24 cellular contexts compared by ENCODE assay signal in genomic region chr16:68389006-68389405, GRCh38. TPM values are rescaled to one million over a fixed set of nuclear protein-coding genes. Genes with fewer than 3 reads are reported as not detected.
A peak's percentile ranks its signal among the peaks of the same experiment; 100 is the strongest.
DNase-seq lines count a peak whose midpoint lies in the region; ATAC-seq and TF ChIP-seq lines count a peak whose summit lies in the region.
"Had no signal": no experiment of that assay in that cellular context is flagged by ENCODE, and none has a peak within 500 bp of the region (broad histone marks: within the 10 kb centered on the region; RNA-seq: fewer than 3 reads in every experiment).

No MANE protein-coding gene starts in this region.

- no peak overlapping the region for H4K8ac ChIP-seq in neuronal stem cell (ENCODE audit: low read depth, low read length)

- H3K4me3 ChIP-seq in H7 (ENCODE audit: insufficient read depth, low read depth, low read length) (no peak overlapping the region), WERI-Rb-1 (ENCODE audit: low read depth, low read length) (no peak overlapping the region), endodermal cell (ENCODE audit: low read length) (no peak overlapping the region), neuronal stem cell (ENCODE audit: low read length in 2 of 2) (no peak overlapping the region), suprapubic skin (no peak overlapping the region)
- H3K4me3 ChIP-seq: A549 had no signal

- ATAC-seq in stimulated activated effector memory CD8-positive, alpha-beta T cell treated with anti-CD3 and anti-CD28 coated beads, Interleukin-12 subunit alpha, Interleukin-12 subunit beta, amount 100 ng/mL, for 72 hours = no peak
- no peak for ATAC-seq in GM18502 (IDR thresholded peaks at IDR 0.05; ENCODE audit: poor library complexity, unreplicated experiment)
- ATAC-seq: SK-N-SH treated with all-trans-retinoic acid at 6 μM for 48 hours had no signal

- H3K27me3 Mint-ChIP-seq in endodermal cell (ENCODE audit: insufficient read depth) = no peaks in the 10 kb centered on the region
- H3K27me3 Mint-ChIP-seq: CD4-positive, alpha-beta memory T cell had no signal

- H3K4me3 Mint-ChIP-seq in endodermal cell = no peak overlapping the region
- H3K4me3 Mint-ChIP-seq in stimulated activated effector memory CD8-positive, alpha-beta T cell treated with anti-CD3 and anti-CD28 coated beads, Interleukin-12 subunit alpha, Interleukin-12 subunit beta, amount 100 ng/mL, for 72 hours = no peak overlapping the region
- H3K4me3 Mint-ChIP-seq: CD4-positive, alpha-beta memory T cell had no signal

- TF ChIP-seq EP300 in suprapubic skin (IDR thresholded peaks at IDR 0.05) = no peak

- no peak overlapping the region for H3K23ac ChIP-seq in neuronal stem cell (ENCODE audit: low read depth, low read length, poor library complexity)

- H3K4me1 ChIP-seq in endodermal cell (ENCODE audit: control insufficient read depth, insufficient read depth, low read length) (peaks cover 9% of the 10 kb centered on the region), neuronal stem cell (ENCODE audit: control insufficient read depth in 2 of 2, insufficient read depth in 1 of 2, low read depth in 1 of 2, low read length in 2 of 2) (peaks cover 6 to 19% of the 10 kb centered on the region in 2 donors), suprapubic skin (no peaks in the 10 kb centered on the region)
- H3K4me1 ChIP-seq: A549 had no signal

- no peak overlapping the region for H3K4ac ChIP-seq in neuronal stem cell (ENCODE audit: low read length)

- H2AK5ac ChIP-seq in neuronal stem cell (ENCODE audit: low read depth, low read length) = no peak overlapping the region

- H4K91ac ChIP-seq in neuronal stem cell (ENCODE audit: low read depth, low read length, poor library complexity) = no peak overlapping the region

- H2BK15ac ChIP-seq in neuronal stem cell (ENCODE audit: low read length) = no peak overlapping the region

- no peak for TF ChIP-seq POLR2A in suprapubic skin (IDR thresholded peaks at IDR 0.05)

- H3K14ac ChIP-seq in neuronal stem cell (ENCODE audit: low read length) = peak overlapping the region; percentile 58

- H2AFZ ChIP-seq in neuronal stem cell (ENCODE audit: low read length) = no peak overlapping the region

- H3K4me1 Mint-ChIP-seq in endodermal cell = peaks cover 42% of the 10 kb centered on the region
- peaks cover 4% of the 10 kb centered on the region for H3K4me1 Mint-ChIP-seq in stimulated activated effector memory CD8-positive, alpha-beta T cell treated with anti-CD3 and anti-CD28 coated beads, Interleukin-12 subunit alpha, Interleukin-12 subunit beta, amount 100 ng/mL, for 72 hours

- WGBS in endodermal cell (ENCODE audit: insufficient coverage in 1 of 2, insufficient read length in 1 of 2), 2 experiments = 87 to 100% methylated on average over 1 to 8 of the region's 8 CpGs
- no CpG with 5 or more reads among the region's 8 CpGs for WGBS in neuronal stem cell (ENCODE audit: extremely low coverage in 2 of 2, insufficient read length in 2 of 2, insufficient replicate concordance in 1 of 2), 2 donors
- 55% methylated on average over 8 of the region's 8 CpGs for WGBS in suprapubic skin

- no peak overlapping the region for H3K27ac Mint-ChIP-seq in endodermal cell
- H3K27ac Mint-ChIP-seq in stimulated activated effector memory CD8-positive, alpha-beta T cell treated with anti-CD3 and anti-CD28 coated beads, Interleukin-12 subunit alpha, Interleukin-12 subunit beta, amount 100 ng/mL, for 72 hours = no peak overlapping the region

- TF ChIP-seq CTCF in WERI-Rb-1 (IDR thresholded peaks at IDR 0.05; ENCODE audit: low read depth, low read length) = peak; percentile 49
- TF ChIP-seq CTCF in endodermal cell (conservative IDR thresholded peaks at IDR 0.05) = peak; percentile 61
- TF ChIP-seq CTCF in suprapubic skin (IDR thresholded peaks at IDR 0.05) = no peak

- no peak overlapping the region for H3K4me2 ChIP-seq in neuronal stem cell (ENCODE audit: insufficient read depth, low read length, poor library complexity, severe bottlenecking)
- H3K4me2 ChIP-seq: A549, KMS-11 had no signal

- H3K18ac ChIP-seq in neuronal stem cell (ENCODE audit: low read length) = peak overlapping the region; percentile 42

- H3K9me3 ChIP-seq in WERI-Rb-1 (ENCODE audit: severe bottlenecking) (no peaks in the 10 kb centered on the region), endodermal cell (ENCODE audit: control insufficient read depth, low read length) (no peaks in the 10 kb centered on the region), neuronal stem cell (replicated peaks in 1 of 2; ENCODE audit: control insufficient read depth in 2 of 2, insufficient read depth in 1 of 2, low read depth in 1 of 2, low read length in 2 of 2) (no peaks in the 10 kb centered on the region), suprapubic skin (no peaks in the 10 kb centered on the region)
- H3K9me3 ChIP-seq: A549 had no signal

- H3K36me3 Mint-ChIP-seq in endodermal cell (ENCODE audit: low read depth) = no peaks in the 10 kb centered on the region
- no peaks in the 10 kb centered on the region for H3K36me3 Mint-ChIP-seq in stimulated activated effector memory CD8-positive, alpha-beta T cell treated with anti-CD3 and anti-CD28 coated beads, Interleukin-12 subunit alpha, Interleukin-12 subunit beta, amount 100 ng/mL, for 72 hours
- H3K36me3 Mint-ChIP-seq: CD4-positive, alpha-beta memory T cell had no signal

- H3K27ac ChIP-seq in WERI-Rb-1 = no peak overlapping the region
- no peak overlapping the region for H3K27ac ChIP-seq in endodermal cell (ENCODE audit: low read depth, low read length)
- no peak overlapping the region for H3K27ac ChIP-seq in neuronal stem cell (replicated peaks; ENCODE audit: low read length)
- no peak overlapping the region for H3K27ac ChIP-seq in suprapubic skin
- H3K27ac ChIP-seq: A549, KMS-11 had no signal

- H3K36me3 ChIP-seq in H7 (replicated peaks; ENCODE audit: control insufficient read depth, insufficient read depth, low read length) (no peaks in the 10 kb centered on the region), WERI-Rb-1 (no peaks in the 10 kb centered on the region), endodermal cell (ENCODE audit: control insufficient read depth, insufficient read depth, low read length) (no peaks in the 10 kb centered on the region), neuronal stem cell (replicated peaks in 1 of 2; ENCODE audit: control insufficient read depth in 2 of 2, insufficient read depth in 2 of 2, low read length in 2 of 2) (no peaks in the 10 kb centered on the region), suprapubic skin (no peaks in the 10 kb centered on the region)

- H3K79me1 ChIP-seq in neuronal stem cell (ENCODE audit: low read depth, low read length) = no peaks in the 10 kb centered on the region

- H2BK120ac ChIP-seq in neuronal stem cell (ENCODE audit: low read depth, low read length) = no peak overlapping the region

- no peaks in the 10 kb centered on the region for H3K9me3 Mint-ChIP-seq in endodermal cell
- H3K9me3 Mint-ChIP-seq in stimulated activated effector memory CD8-positive, alpha-beta T cell treated with anti-CD3 and anti-CD28 coated beads, Interleukin-12 subunit alpha, Interleukin-12 subunit beta, amount 100 ng/mL, for 72 hours = no peaks in the 10 kb centered on the region
- H3K9me3 Mint-ChIP-seq: CD4-positive, alpha-beta memory T cell had no signal

- H3K9ac ChIP-seq in endodermal cell (ENCODE audit: extremely low read depth, low read length, poor library complexity, severe bottlenecking) = no peak overlapping the region
- peak overlapping the region; percentile 3 for H3K9ac ChIP-seq in neuronal stem cell (ENCODE audit: low read depth, low read length, poor library complexity)
- H3K9ac ChIP-seq: KMS-11 had no signal

- H3K27me3 ChIP-seq in H7 (ENCODE audit: control insufficient read depth, insufficient read depth, low read length) (no peaks in the 10 kb centered on the region), WERI-Rb-1 (ENCODE audit: insufficient read depth, low read depth, severe bottlenecking) (no peaks in the 10 kb centered on the region), endodermal cell (ENCODE audit: control insufficient read depth, insufficient read depth, low read length, poor library complexity, severe bottlenecking) (no peaks in the 10 kb centered on the region), neuronal stem cell (ENCODE audit: control insufficient read depth in 3 of 3, insufficient read depth in 3 of 3, low read depth in 1 of 3, low read length in 3 of 3) (peaks cover 0 to 11% (median 2%) of the 10 kb centered on the region in 3 experiments), suprapubic skin (no peaks in the 10 kb centered on the region)

- no peak overlapping the region for H2BK12ac ChIP-seq in neuronal stem cell (ENCODE audit: low read length)

- H2BK5ac ChIP-seq in neuronal stem cell (ENCODE audit: low read length) = no peak overlapping the region

- DNase-seq in H7 (peak; percentile 53), WERI-Rb-1 (peak; percentile 37), endodermal cell (no peak), neuronal stem cell (ENCODE audit: low spot score) (no peak), suprapubic skin (ENCODE audit: low spot score in 2 of 2) (no peak), CD1c-positive myeloid dendritic cell (ENCODE audit: extremely low spot score) (no peak)
- DNase-seq in stimulated activated effector memory CD8-positive, alpha-beta T cell treated with anti-CD3 and anti-CD28 coated beads, Interleukin-12 subunit alpha, Interleukin-12 subunit beta, amount 100 ng/mL, for 72 hours (ENCODE audit: low spot score in 2 of 2) = no peak
- DNase-seq: Calu3; CD4-positive, alpha-beta memory T cell; DMS53; EL; HCEC 1CT; MV-4-11; NCI-H1417; NCI-H1930; NCI-H226; NCI-H524; NCI-H82; OCI-M1; SHP77 had no signal

RNA-seq across cellular contexts. Expression of gene SMPD3, which starts 59.3 kb away (rescaled TPM):
- 0.42 and 1.8 TPM in 2 replicates for total RNA-seq in H7 (2014; rRNA removed; shearing (Covaris generic))
- total RNA-seq in endodermal cell (under 1 TPM in 1 of 2 donors, not detected in 1; 0.07 TPM), suprapubic skin (10 to 100 TPM; 26.2 to 64.9 (median 39.9) TPM)
- 9.4 TPM for polyA plus RNA-seq in endodermal cell (2013, experiment 1 of 2)
- polyA plus RNA-seq in endodermal cell (2013, experiment 2 of 2) = 7.4 TPM
- polyA plus RNA-seq in neuronal stem cell (2013, experiment 1 of 2) = 0.21 TPM
- 0.15 TPM for polyA plus RNA-seq in neuronal stem cell (2013, experiment 2 of 2)

Comparison
In these comparisons a context has a peak if more than half of its experiments do, and no peak if none do; other contexts are left out.
1. DNase-seq: peak in H7 (single experiment) and WERI-Rb-1 (single experiment); none in endodermal cell (single experiment), neuronal stem cell (single experiment), stimulated activated effector memory CD8-positive, alpha-beta T cell treated with anti-CD3 and anti-CD28 coated beads, Interleukin-12 subunit alpha, Interleukin-12 subunit beta, amount 100 ng/mL, for 72 hours (0 of 2), suprapubic skin (0 of 2) and CD1c-positive myeloid dendritic cell (single experiment).
2. CTCF ChIP-seq: peak in WERI-Rb-1 (single experiment) and endodermal cell (single experiment); none in suprapubic skin (0 of 2).